ENCODE assay signal across 8 cellular contexts in the genomic region with DNA sequence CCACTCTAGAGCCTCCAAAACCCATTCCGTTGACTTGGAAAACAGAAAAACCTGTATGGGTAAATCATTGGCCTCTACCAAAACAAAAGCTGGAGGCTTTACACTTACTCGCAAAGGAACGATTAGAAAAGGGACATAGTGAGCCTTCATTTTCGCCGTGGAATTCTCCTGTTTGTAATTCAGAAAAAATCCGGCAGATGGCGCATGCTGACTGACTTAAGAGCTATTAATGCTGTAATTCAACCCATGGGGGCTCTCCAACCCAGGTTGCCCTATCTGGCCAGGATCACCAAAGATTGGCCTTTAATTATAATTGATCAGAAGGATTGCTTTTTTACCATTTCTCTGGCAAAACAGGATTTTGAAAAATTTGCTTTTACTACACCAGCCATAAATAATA.
A peak's percentile ranks its signal among the peaks of the same experiment; 100 is the strongest.
DNase-seq lines count a peak whose midpoint lies in the region; ATAC-seq, FAIRE-seq and TF ChIP-seq lines count a peak whose summit lies in the region.

No MANE protein-coding gene starts in this region.

- 9 to 38% (median 21%) methylated on average over 7 of the region's 7 CpGs for WGBS in small intestine, 3 donors

- H3K27ac ChIP-seq in cardiac muscle cell (no peak overlapping the region), small intestine (ENCODE audit: low read depth in 1 of 2, low read length in 1 of 2) (no peak overlapping the region)

- H3K9me3 ChIP-seq in cardiac muscle cell (ENCODE audit: low read depth): peaks cover 8% of the 10 kb centered on the region
- peaks cover 1% of the 10 kb centered on the region for H3K9me3 ChIP-seq in small intestine (ENCODE audit: control insufficient read depth, low read depth)

- TF ChIP-seq POLR2A in GM12892 (IDR thresholded peaks at IDR 0.05; ENCODE audit: low read depth, low read length): no peak

- H3K4me3 ChIP-seq in cardiac muscle cell (no peak overlapping the region), foreskin fibroblast (ENCODE audit: low read depth in 1 of 2, low read length in 2 of 2) (no peak overlapping the region), small intestine (ENCODE audit: low read depth in 1 of 2, low read length in 2 of 2) (no peak overlapping the region)

- H3K4me1 ChIP-seq in cardiac muscle cell (ENCODE audit: low read depth): no peaks in the 10 kb centered on the region
- no peaks in the 10 kb centered on the region for H3K4me1 ChIP-seq in small intestine (ENCODE audit: control insufficient read depth in 2 of 2, insufficient read depth in 1 of 2, low read depth in 1 of 2, low read length in 1 of 2)

- intact Hi-C loops in cardiac septum (cut with DNase I): loop anchor here (5.0 to 10.0 kb wide), 2 partner anchors 93 to 430 kb away; a partner anchor contains a TSS

- ATAC-seq in HG03521 (IDR thresholded peaks at IDR 0.05; ENCODE audit: unreplicated experiment): no peak

- H3K36me3 ChIP-seq in cardiac muscle cell (no peaks in the 10 kb centered on the region), small intestine (ENCODE audit: control insufficient read depth in 2 of 2, insufficient read depth in 2 of 2, low read length in 2 of 2) (no peaks in the 10 kb centered on the region)

- TF ChIP-seq CTCF in cardiac muscle cell (IDR thresholded peaks at IDR 0.05; ENCODE audit: low read depth, low read length) (peak; percentile 19), foreskin fibroblast (IDR thresholded peaks at IDR 0.05; ENCODE audit: low read depth, low read length) (peak; percentile 3)

- DNase-seq in cardiac muscle cell (ENCODE audit: low read depth in 1 of 2, low spot score in 1 of 2): peak; percentile 25 to 32
- no peak for DNase-seq in cardiac septum (ENCODE audit: low spot score)
- peak; percentile 21 for DNase-seq in NCI-H748 (lab: John Stamatoyannopoulos, UW; ENCODE audit: unreplicated experiment)
- peak; percentile 41 for DNase-seq in activated T-cell treated with anti-CD3 and anti-CD28 coated beads for 24 hours (ENCODE audit: low read depth)
- peak in 1 of 2 donors; percentile 2 for DNase-seq in foreskin fibroblast
- peak; percentile 48 for DNase-seq in small intestine
- DNase-seq in GM12892 (ENCODE audit: insufficient read length): no peak

- FAIRE-seq in small intestine (lab: Jason Lieb, UNC) (no peak), GM12892 (lab: Jason Lieb, UNC) (no peak)

- H3K27me3 ChIP-seq in cardiac muscle cell: no peaks in the 10 kb centered on the region
- H3K27me3 ChIP-seq in small intestine (ENCODE audit: control insufficient read depth in 2 of 2, insufficient read depth in 2 of 2, low read length in 2 of 2): no peaks in the 10 kb centered on the region

Comparison
In these comparisons a context has a peak if more than half of its experiments do, and no peak if none do; other contexts are left out.
1. DNase-seq: peak in cardiac muscle cell (2 of 2), NCI-H748 (single experiment), activated T-cell treated with anti-CD3 and anti-CD28 coated beads for 24 hours (single experiment) and small intestine (single experiment); none in cardiac septum (single experiment) and GM12892 (single experiment).